Comparison of ENCODE assay signal across 1 cellular context in genomic region chr16:85303354-85303883, GRCh38.
TF ChIP-seq lines count a peak whose summit lies in the region.

No MANE protein-coding gene starts in this region.

TF ChIP-seq in HEK293, 187 proteins besides CTCF, POLR2A, EP300 and RAD21 (continued from another document):
- TF ChIP-seq ZBTB44 (tag by site-specific recombination; IDR thresholded peaks at IDR 0.05) (no peak), ZNF121 (tag by site-specific recombination; IDR thresholded peaks at IDR 0.05) (no peak), ZNF335 (tag by site-specific recombination; conservative IDR thresholded peaks at IDR 0.05) (0 out of 2 replicates have a peak, but pooled peaks have one; percentile 9), ZNF585B (tag by site-specific recombination; IDR thresholded peaks at IDR 0.05) (no peak), ZNF138 (tag by site-specific recombination; IDR thresholded peaks at IDR 0.05; ENCODE audit: borderline replicate concordance) (no peak), TRIM28 (IDR thresholded peaks at IDR 0.05; ENCODE audit: borderline replicate concordance, low read length) (no peak), ZNF280C (tag by site-specific recombination; IDR thresholded peaks at IDR 0.05) (no peak), ZNF473 (tag by site-specific recombination; IDR thresholded peaks at IDR 0.05) (no peak), OVOL3 (tag by site-specific recombination; IDR thresholded peaks at IDR 0.05) (no peak), ZSCAN5A (tag by site-specific recombination; IDR thresholded peaks at IDR 0.05) (no peak), ELK4 (IDR thresholded peaks at IDR 0.05; ENCODE audit: borderline replicate concordance, low read depth, low read length) (no peak), ZNF558 (tag by site-specific recombination; IDR thresholded peaks at IDR 0.05) (no peak), ZFP41 (tag by site-specific recombination; IDR thresholded peaks at IDR 0.05; ENCODE audit: borderline replicate concordance) (no peak), KLF7 (tag by site-specific recombination; IDR thresholded peaks at IDR 0.05; ENCODE audit: borderline replicate concordance) (no peak), ZNF629 (tag by site-specific recombination; IDR thresholded peaks at IDR 0.05) (no peak), ZNF140 (tag by site-specific recombination; IDR thresholded peaks at IDR 0.05) (no peak), ZNF426 (tag by site-specific recombination; IDR thresholded peaks at IDR 0.05) (no peak), ZNF202 (tag by site-specific recombination; IDR thresholded peaks at IDR 0.05; ENCODE audit: borderline replicate concordance) (no peak), SETDB1 (IDR thresholded peaks at IDR 0.05; ENCODE audit: insufficient read length, low read length) (no peak), SCRT2 (tag by site-specific recombination; IDR thresholded peaks at IDR 0.05) (peak; percentile 85), ZNF16 (tag by site-specific recombination; IDR thresholded peaks at IDR 0.05; ENCODE audit: low read depth) (no peak), ZNF501 (tag by site-specific recombination; IDR thresholded peaks at IDR 0.05) (no peak)
